In genomic region chr14:79544671-79545070, GRCh38 we compare ENCODE assay signal across 18 cellular contexts.
DNase-seq lines count a peak whose midpoint lies in the region; ATAC-seq and TF ChIP-seq lines count a peak whose summit lies in the region.
"Had no signal": no experiment of that assay in that cellular context is flagged by ENCODE, and none has a peak within 500 bp of the region (broad histone marks: within the 10 kb centered on the region; RNA-seq: fewer than 3 reads in every experiment).

No MANE protein-coding gene starts in this region.

- H3F3A ChIP-seq in SK-N-SH (replicated peaks; ENCODE audit: insufficient read depth), result peaks cover 8% of the 10 kb centered on the region
- H3F3A ChIP-seq in PC-9 (ENCODE audit: insufficient read depth, low read depth), result no peaks in the 10 kb centered on the region

- no peak for TF ChIP-seq RAD21 in SK-N-SH (IDR thresholded peaks at IDR 0.05; ENCODE audit: low read length)

- intact Hi-C loops in PC-9 (cut with micrococcal nuclease; ENCODE audit: unreplicated experiment), result no loop called here

- TF ChIP-seq CTCF in SK-N-SH (IDR thresholded peaks at IDR 0.05), result no peak
- no peak for TF ChIP-seq CTCF in fibroblast of lung (conservative IDR thresholded peaks at IDR 0.05 in 1 of 2, IDR thresholded peaks at IDR 0.05 in 1 of 2; ENCODE audit: low read depth in 1 of 2, low read length in 2 of 2)
- no peak for TF ChIP-seq CTCF in thoracic aorta (IDR thresholded peaks at IDR 0.05)
- no peak for TF ChIP-seq CTCF in PC-9 (conservative IDR thresholded peaks at IDR 0.05)

- TF ChIP-seq EP300 in SK-N-SH (IDR thresholded peaks at IDR 0.05; ENCODE audit: borderline replicate concordance in 1 of 2, low read depth in 1 of 2, low read length in 1 of 2), result 0 out of 4 replicates have a peak, but pooled peaks of 1 of the 2 experiments have one; percentile 17

- H3K79me2 ChIP-seq in SK-N-SH (ENCODE audit: insufficient read depth) (no peaks in the 10 kb centered on the region), fibroblast of lung (ENCODE audit: control insufficient read depth, insufficient read depth, low read length) (no peaks in the 10 kb centered on the region), PC-9 (ENCODE audit: low read depth) (no peaks in the 10 kb centered on the region)

- H3K9me2 ChIP-seq in SK-N-SH, result no peaks in the 10 kb centered on the region
- no peaks in the 10 kb centered on the region for H3K9me2 ChIP-seq in PC-9 (ENCODE audit: insufficient read depth)

- no TSS peak for BruUV-seq in PC-9 (replicated peaks; lab: Mats Ljungman, UMichigan)

- ATAC-seq in SK-N-SH treated with all-trans-retinoic acid at 6 μM for 48 hours (no peak), thoracic aorta (ENCODE audit: insufficient number of reproducible peaks, low FRiP score, low read depth) (peak; percentile 47)
- ATAC-seq: body of pancreas; naive thymus-derived CD4-positive, alpha-beta T cell; Right ventricle myocardium inferior had no signal

- 49% methylated on average over 2 of the region's 2 CpGs for WGBS in SK-N-SH (ENCODE audit: low lambda C conversion rate)

- H4K20me1 ChIP-seq in SK-N-SH (ENCODE audit: insufficient read depth), result no peaks in the 10 kb centered on the region
- H4K20me1 ChIP-seq in fibroblast of lung (ENCODE audit: control insufficient read depth, extremely low read depth, insufficient read depth, low read length), result no peaks in the 10 kb centered on the region
- H4K20me1 ChIP-seq in PC-9 (ENCODE audit: insufficient read depth), result no peaks in the 10 kb centered on the region

- H3K4me2 ChIP-seq in SK-N-SH, result no peak overlapping the region
- H3K4me2 ChIP-seq in fibroblast of lung (ENCODE audit: extremely low read depth, insufficient read depth, low read length), result no peak overlapping the region
- no peak overlapping the region for H3K4me2 ChIP-seq in PC-9

- DNase-seq in SK-N-SH (no peak), NCI-H446 treated with DMSO at 0.1 percent for 48 hours (lab: John Stamatoyannopoulos, UW) (peak; percentile 63), fibroblast of lung (ENCODE audit: low read depth in 2 of 2) (peak; percentile 14 to 98), thoracic aorta (ENCODE audit: low spot score) (no peak), GF-D8 (lab: John Stamatoyannopoulos, UW) (no peak), PC-9 (no peak)
- DNase-seq in activated T-cell treated with anti-CD3 and anti-CD28 coated beads, Interleukin-2, amount 50 U/mL, for 1 hour, result no peak
- DNase-seq: activated CD4-positive, alpha-beta T cell treated with anti-CD3 and anti-CD28 coated beads, Interleukin-2, amount 50 U/mL, for 1 hour; activated naive CD4-positive, alpha-beta T cell; body of pancreas; DMS153; naive thymus-derived CD4-positive, alpha-beta T cell; NCI-H510A treated with DMSO at 0.1 percent for 48 hours; spleen had no signal

- H3K27ac ChIP-seq in SK-N-SH (ENCODE audit: low read depth in 2 of 2, low read length in 1 of 2), result peak overlapping the region in 1 of 2 experiments; percentile 45; a peak in 2 of 4 replicates
- H3K27ac ChIP-seq in fibroblast of lung (ENCODE audit: insufficient read depth, low read length), result no peak overlapping the region
- peak overlapping the region; percentile 39 to 48 for H3K27ac ChIP-seq in thoracic aorta
- H3K27ac ChIP-seq in PC-9, result no peak overlapping the region
- H3K27ac ChIP-seq: 22Rv1, body of pancreas, HL-60, spleen had no signal

- no peaks in the 10 kb centered on the region for H3K36me3 ChIP-seq in SK-N-SH (replicated peaks in 1 of 2; ENCODE audit: control insufficient read depth in 1 of 2, insufficient read depth in 2 of 2, low read length in 1 of 2)
- H3K36me3 ChIP-seq in fibroblast of lung (ENCODE audit: control insufficient read depth, insufficient read depth, low read length), result no peaks in the 10 kb centered on the region
- H3K36me3 ChIP-seq in thoracic aorta, result no peaks in the 10 kb centered on the region
- no peaks in the 10 kb centered on the region for H3K36me3 ChIP-seq in PC-9 (ENCODE audit: low read depth)
- H3K36me3 ChIP-seq: spleen had no signal

- 0 out of 4 replicates have a peak, but pooled peaks cover 0 to 4% of the 10 kb centered on the region in 2 experiments for H3K4me1 ChIP-seq in SK-N-SH (ENCODE audit: control insufficient read depth in 1 of 2, insufficient read depth in 2 of 2, low read depth in 1 of 2, low read length in 1 of 2)
- peaks cover 2% of the 10 kb centered on the region for H3K4me1 ChIP-seq in fibroblast of lung (ENCODE audit: control insufficient read depth, extremely low read depth, insufficient read depth, low read length)
- H3K4me1 ChIP-seq in thoracic aorta (ENCODE audit: control insufficient read depth in 1 of 2, low read depth in 2 of 2), result peaks cover 25 to 38% of the 10 kb centered on the region in 2 donors
- no peaks in the 10 kb centered on the region for H3K4me1 ChIP-seq in PC-9 (replicated peaks; ENCODE audit: insufficient read depth)
- H3K4me1 ChIP-seq: body of pancreas, spleen had no signal

- no peak overlapping the region for H2AFZ ChIP-seq in SK-N-SH (ENCODE audit: low read depth)
- no peak overlapping the region for H2AFZ ChIP-seq in fibroblast of lung (ENCODE audit: low read length)
- no peak overlapping the region for H2AFZ ChIP-seq in PC-9

- CTCF ChIA-PET in SK-N-SH (lab: Yijun Ruan, JAX) (interaction anchor here (0.6 to 2.8 kb wide), 5 partner anchors 10 to 69 kb away, joined by 3 to 19 read pairs (median 3); no protein-coding TSS in a partner anchor), PC-9 (lab: Charles Lee) (no interaction called here)

- no peaks in the 10 kb centered on the region for H3K9me3 ChIP-seq in SK-N-SH
- no peaks in the 10 kb centered on the region for H3K9me3 ChIP-seq in fibroblast of lung (ENCODE audit: control insufficient read depth, insufficient read depth, low read depth, low read length)
- H3K9me3 ChIP-seq in thoracic aorta, result no peaks in the 10 kb centered on the region
- H3K9me3 ChIP-seq in PC-9 (ENCODE audit: insufficient read depth, low read depth), result no peaks in the 10 kb centered on the region
- H3K9me3 ChIP-seq: body of pancreas, spleen had no signal

- no peak overlapping the region for H3K9ac ChIP-seq in SK-N-SH
- no peak overlapping the region for H3K9ac ChIP-seq in fibroblast of lung (ENCODE audit: insufficient read depth, low read length)

- H3K27me3 ChIP-seq in SK-N-SH (ENCODE audit: insufficient read depth), result no peaks in the 10 kb centered on the region
- no peaks in the 10 kb centered on the region for H3K27me3 ChIP-seq in fibroblast of lung (ENCODE audit: control insufficient read depth, insufficient read depth, low read length)
- no peaks in the 10 kb centered on the region for H3K27me3 ChIP-seq in thoracic aorta (replicated peaks; ENCODE audit: insufficient read depth)
- H3K27me3 ChIP-seq in PC-9 (ENCODE audit: insufficient read depth, low read depth), result no peaks in the 10 kb centered on the region
- H3K27me3 ChIP-seq: body of pancreas, spleen had no signal

- POLR2A ChIA-PET in SK-N-SH (lab: Yijun Ruan, JAX), result no interaction called here
- POLR2A ChIA-PET in PC-9 (lab: Charles Lee; ENCODE audit: unreplicated experiment), result no interaction called here

- H3K4me3 ChIP-seq in SK-N-SH (ENCODE audit: low read depth in 2 of 2, low read length in 1 of 2) (no peak overlapping the region), fibroblast of lung (replicated peaks in 1 of 4; ENCODE audit: control extremely low read depth in 1 of 4, insufficient read depth in 1 of 4, low read depth in 3 of 4, low read length in 4 of 4) (no peak overlapping the region), thoracic aorta (no peak overlapping the region), PC-9 (no peak overlapping the region)
- H3K4me3 ChIP-seq: body of pancreas, spleen had no signal

TF ChIP-seq in SK-N-SH, 30 proteins besides CTCF, POLR2A, EP300 and RAD21:
- TF ChIP-seq NFIC (IDR thresholded peaks at IDR 0.05; ENCODE audit: borderline replicate concordance), result peak; percentile 65
- no peak for TF ChIP-seq ELF1 (IDR thresholded peaks at IDR 0.05)
- TF ChIP-seq PBX3 (IDR thresholded peaks at IDR 0.05), result peak; percentile 63
- peak; percentile 57 for TF ChIP-seq TCF12 (IDR thresholded peaks at IDR 0.05)
- no peak for TF ChIP-seq EZH2phosphoT487 (IDR thresholded peaks at IDR 0.05; ENCODE audit: borderline replicate concordance, low read depth)
- peak; percentile 23; the same call in 1 of the 2 replicates for TF ChIP-seq FOSL2 (IDR thresholded peaks at IDR 0.05; ENCODE audit: borderline replicate concordance, low read depth)
- TF ChIP-seq TEAD4 (IDR thresholded peaks at IDR 0.05; ENCODE audit: borderline replicate concordance, insufficient read depth), result peak; percentile 58; the same call in 1 of the 2 replicates
- TF ChIP-seq JUND (IDR thresholded peaks at IDR 0.05), result peak; percentile 36; the same call in 1 of the 2 replicates

TF ChIP-seq in SK-N-SH treated with all-trans-retinoic acid at 6 μM for 48 hours, 23 proteins besides CTCF, POLR2A, EP300 and RAD21 (continues in another document):
- TF ChIP-seq PPARA (CRISPR knock-in tag; IDR thresholded peaks at IDR 0.05; ENCODE audit: borderline replicate concordance), result no peak
- TF ChIP-seq ESRRG (CRISPR knock-in tag; IDR thresholded peaks at IDR 0.05), result no peak
- TF ChIP-seq TOX (CRISPR knock-in tag; IDR thresholded peaks at IDR 0.05; ENCODE audit: borderline replicate concordance), result no peak
- no peak for TF ChIP-seq PATZ1 (CRISPR knock-in tag; IDR thresholded peaks at IDR 0.05; ENCODE audit: borderline replicate concordance)
- no peak for TF ChIP-seq RARB (CRISPR knock-in tag; IDR thresholded peaks at IDR 0.05)
- TF ChIP-seq GLIS3 (CRISPR knock-in tag; IDR thresholded peaks at IDR 0.05), result no peak

Comparison
In these comparisons a context has a peak if more than half of its experiments do, and no peak if none do; other contexts are left out.
1. DNase-seq: peak in NCI-H446 treated with DMSO at 0.1 percent for 48 hours (single experiment) and fibroblast of lung (2 of 2); none in SK-N-SH (single experiment), thoracic aorta (single experiment), activated T-cell treated with anti-CD3 and anti-CD28 coated beads, Interleukin-2, amount 50 U/mL, for 1 hour (single experiment), GF-D8 (single experiment) and PC-9 (0 of 2).
2. H3K27ac ChIP-seq: peak in thoracic aorta (2 of 2); none in fibroblast of lung (single experiment) and PC-9 (single experiment).